In the genomic region with DNA sequence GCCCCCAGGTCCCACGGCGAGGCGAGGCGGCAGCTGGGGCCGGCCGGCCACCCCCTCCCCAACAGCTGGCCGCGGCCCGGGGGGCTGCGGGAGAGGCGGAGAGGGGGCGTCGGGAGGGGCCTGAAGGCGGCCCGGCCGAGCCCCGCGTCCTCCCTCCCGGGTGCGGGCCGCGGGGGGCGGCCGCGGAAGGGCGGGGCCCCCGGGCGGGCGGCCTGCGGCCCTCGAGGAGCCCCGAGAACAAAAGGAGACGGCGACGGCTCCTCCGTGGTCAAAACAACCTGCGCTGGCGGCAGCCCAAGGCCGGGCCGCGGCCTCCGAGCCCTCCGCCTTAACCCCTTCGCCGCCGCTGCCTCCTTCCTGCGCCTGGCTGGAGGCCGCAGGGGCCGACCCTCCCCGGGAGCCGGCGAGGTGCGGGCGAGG, we compare ENCODE assay signal across 10 cellular contexts. TPM values are rescaled to one million over a fixed set of nuclear protein-coding genes. Genes with fewer than 3 reads are reported as not detected.
DNase-seq lines count a peak whose midpoint lies in the region; TF ChIP-seq lines count a peak whose summit lies in the region.
"Had no signal": no experiment of that assay in that cellular context is flagged by ENCODE, and none has a peak within 500 bp of the region (broad histone marks: within the 10 kb centered on the region; RNA-seq: fewer than 3 reads in every experiment).

No MANE protein-coding gene starts in this region.

- intact Hi-C loops in lower leg skin (cut with DNase I; ENCODE audit: low total_unique reads): loop anchor here (5.0 kb wide), 1 partner anchor 70 kb away; no protein-coding TSS in a partner anchor

- no peak for TF ChIP-seq CTCF in choroid plexus epithelial cell (conservative IDR thresholded peaks at IDR 0.05; ENCODE audit: low read depth, low read length)
- TF ChIP-seq CTCF in lower leg skin (IDR thresholded peaks at IDR 0.05): no peak

- 1 to 3% methylated on average over 6 to 24 of the region's 54 CpGs for WGBS in lower leg skin, 2 donors
- 2% methylated on average over 54 of the region's 54 CpGs for WGBS in thymus

- no peak overlapping the region for H3K27ac ChIP-seq in thymus (ENCODE audit: low read depth)

- H3K4me1 ChIP-seq in thymus (ENCODE audit: control insufficient read depth, insufficient read depth, low read length): no peaks in the 10 kb centered on the region

- peak in 2 of 3 experiments; percentile 52 to 61 for DNase-seq in NCI-H1417 (lab: John Stamatoyannopoulos, UW)
- DNase-seq in NCI-H1417 treated with DMSO at 0.1 percent for 48 hours (lab: John Stamatoyannopoulos, UW): no peak
- DNase-seq in choroid plexus epithelial cell (ENCODE audit: low read depth): no peak
- no peak for DNase-seq in lower leg skin (ENCODE audit: low spot score in 2 of 2)
- DNase-seq in AML-193 (lab: John Stamatoyannopoulos, UW): no peak
- no peak for DNase-seq in ureter (ENCODE audit: low spot score)
- DNase-seq in NCI-H1105 (lab: John Stamatoyannopoulos, UW): no peak
- DNase-seq: HFFc6, Kasumi-1 had no signal

- peaks cover 69% of the 10 kb centered on the region for H3K27me3 ChIP-seq in thymus (ENCODE audit: control insufficient read depth, insufficient read depth)

- peak overlapping the region; percentile 32 for H3K4me3 ChIP-seq in choroid plexus epithelial cell (ENCODE audit: low read depth, low read length)
- peak overlapping the region; percentile 47 for H3K4me3 ChIP-seq in lower leg skin (ENCODE audit: low read depth, poor library complexity, severe bottlenecking)
- peak overlapping the region; percentile 41 for H3K4me3 ChIP-seq in thymus (ENCODE audit: low read length)

- H3K36me3 ChIP-seq in thymus (ENCODE audit: control insufficient read depth, insufficient read depth): no peaks in the 10 kb centered on the region

- H3K9me3 ChIP-seq in thymus (ENCODE audit: control insufficient read depth): no peaks in the 10 kb centered on the region

- no peak for TF ChIP-seq POLR2A in lower leg skin (IDR thresholded peaks at IDR 0.05)

RNA-seq across cellular contexts. Expression of gene PDGFB, which starts 2.4 kb away (rescaled TPM):
- total RNA-seq in lower leg skin: 10 to 100 TPM; 12.2 to 22.3 (median 17.5) TPM
- polyA plus RNA-seq in thymus: 4.3 TPM
- 5.9 TPM for total RNA-seq in ureter
- total RNA-seq: HFFc6 had no signal

Comparison
In these comparisons a context has a peak if more than half of its experiments do, and no peak if none do; other contexts are left out.
1. DNase-seq: peak in NCI-H1417 (2 of 3); none in NCI-H1417 treated with DMSO at 0.1 percent for 48 hours (single experiment), choroid plexus epithelial cell (single experiment), lower leg skin (0 of 2), AML-193 (0 of 2), ureter (single experiment) and NCI-H1105 (single experiment).
2. Peak in every context shown above with its lines, with median percentiles within 50 percentile points of each other: H3K4me3 ChIP-seq.